Comparison of ENCODE assay signal across 27 cellular contexts in the genomic region with DNA sequence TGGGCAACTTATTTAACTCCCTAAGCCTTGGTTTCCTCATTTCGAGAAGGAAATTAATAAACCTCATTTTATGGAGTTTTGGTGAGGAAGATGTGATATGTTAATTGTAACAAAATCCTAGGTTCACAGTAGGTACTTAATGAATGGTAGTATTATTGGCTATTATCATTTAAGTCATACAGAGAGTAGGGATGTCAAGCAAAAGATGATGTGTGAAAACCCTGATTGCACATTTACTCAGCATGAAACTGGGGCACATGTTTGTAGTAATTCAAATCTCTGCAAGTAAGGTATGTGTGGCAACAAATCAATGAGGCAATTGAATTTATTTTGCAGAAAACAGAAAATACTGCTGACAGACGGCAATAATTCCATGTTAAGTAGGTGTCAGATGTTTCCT.
"Had no signal": no experiment of that assay in that cellular context is flagged by ENCODE, and none has a peak within 500 bp of the region (broad histone marks: within the 10 kb centered on the region; RNA-seq: fewer than 3 reads in every experiment).

No MANE protein-coding gene starts in this region.

- H3K27me3 ChIP-seq: stomach, suprapubic skin, testis, thyroid gland, tibial artery, tibial nerve, transverse colon, upper lobe of left lung, upper lobe of right lung, uterus, vagina had no signal

- ATAC-seq: stimulated activated effector memory CD8-positive, alpha-beta T cell treated with anti-CD3 and anti-CD28 coated beads, Interleukin-12 subunit alpha, Interleukin-12 subunit beta, amount 100 ng/mL, for 72 hours; stimulated activated memory B cell treated with anti-CD40 and anti-IgM and Interleukin-4, amounts not matched to agents 10 μg/mL and 1 μg/mL and 100 μg/mL, for 72 hours; stimulated activated naive B cell treated with anti-CD40 and anti-IgM and Interleukin-4, amounts not matched to agents 10 μg/mL and 1 μg/mL and 100 μg/mL, for 72 hours; stimulated activated naive CD8-positive, alpha-beta T cell treated with anti-CD3 and anti-CD28 coated beads, Interleukin-15, amount 100 ng/mL, for 72 hours; stimulated activated naive CD8-positive, alpha-beta T cell treated with anti-CD3 and anti-CD28 coated beads, Interleukin-15, Interleukin-2, amounts not matched to agents 100 U/mL and 50 U/mL, for 24 hours; upper lobe of right lung had no signal

- H3K27ac ChIP-seq: stomach, suprapubic skin, testis, thoracic aorta, thyroid gland, tibial artery, tibial nerve, transverse colon, upper lobe of left lung, upper lobe of right lung, uterus, vagina had no signal

- H3K36me3 ChIP-seq: stomach, suprapubic skin, thoracic aorta, thyroid gland, tibial artery, tibial nerve, transverse colon, upper lobe of left lung, upper lobe of right lung, uterus, vagina had no signal

- H3K9me3 ChIP-seq: suprapubic skin, testis, thoracic aorta, thyroid gland, tibial artery, transverse colon, upper lobe of left lung, upper lobe of right lung, uterus, vagina had no signal

- H3K4me3 ChIP-seq: stomach, suprapubic skin, testis, thoracic aorta, thyroid gland, tibial artery, tibial nerve, transverse colon, upper lobe of left lung, upper lobe of right lung, uterus, vagina had no signal

- DNase-seq: stimulated activated CD4-positive, alpha-beta T cell treated with anti-CD3 and anti-CD28 coated beads, Interleukin-2, amount 100 ng/mL, for 48 hours; stimulated activated CD4-positive, alpha-beta T cell treated with anti-CD3 and anti-CD28 coated beads, Interleukin-4, amount 100 ng/mL, for 1 hour; stimulated activated CD4-positive, alpha-beta T cell treated with anti-CD3 and anti-CD28 coated beads, Interleukin-4, amount 100 ng/mL, for 24 hours; stimulated activated CD4-positive, alpha-beta T cell treated with anti-CD3 and anti-CD28 coated beads, Interleukin-4, amount 100 ng/mL, for 4 hours; stimulated activated CD8-positive, alpha-beta memory T cell treated with anti-CD3 and anti-CD28 coated beads, Interleukin-4, amount 100 ng/mL, for 48 hours; stimulated activated naive B cell treated with anti-CD40 and anti-IgM and Interleukin-4, amounts not matched to agents 10 μg/mL and 1 μg/mL and 100 μg/mL, for 72 hours; stimulated activated naive CD4-positive, alpha-beta T cell; stimulated activated naive CD4-positive, alpha-beta T cell treated with Interleukin-2 at 50 U/mL for 16 hours; stimulated activated naive CD8-positive, alpha-beta T cell treated with anti-CD3 and anti-CD28 coated beads, Interleukin-15, amount 100 ng/mL, for 72 hours; stimulated activated naive CD8-positive, alpha-beta T cell treated with anti-CD3 and anti-CD28 coated beads, Interleukin-15, Interleukin-2, amounts not matched to agents 100 U/mL and 50 U/mL, for 24 hours; stomach; substantia nigra; testis; thyroid gland; tibial artery; transverse colon; trophoblast cell; upper lobe of left lung; upper lobe of right lung; uterus had no signal

- FAIRE-seq: urothelium cell line had no signal

- H3K4me1 ChIP-seq: stomach, suprapubic skin, testis, thyroid gland, tibial artery, tibial nerve, transverse colon, upper lobe of left lung, upper lobe of right lung, uterus, vagina had no signal
